Comparison of ENCODE assay signal across 8 cellular contexts in the genomic region with DNA sequence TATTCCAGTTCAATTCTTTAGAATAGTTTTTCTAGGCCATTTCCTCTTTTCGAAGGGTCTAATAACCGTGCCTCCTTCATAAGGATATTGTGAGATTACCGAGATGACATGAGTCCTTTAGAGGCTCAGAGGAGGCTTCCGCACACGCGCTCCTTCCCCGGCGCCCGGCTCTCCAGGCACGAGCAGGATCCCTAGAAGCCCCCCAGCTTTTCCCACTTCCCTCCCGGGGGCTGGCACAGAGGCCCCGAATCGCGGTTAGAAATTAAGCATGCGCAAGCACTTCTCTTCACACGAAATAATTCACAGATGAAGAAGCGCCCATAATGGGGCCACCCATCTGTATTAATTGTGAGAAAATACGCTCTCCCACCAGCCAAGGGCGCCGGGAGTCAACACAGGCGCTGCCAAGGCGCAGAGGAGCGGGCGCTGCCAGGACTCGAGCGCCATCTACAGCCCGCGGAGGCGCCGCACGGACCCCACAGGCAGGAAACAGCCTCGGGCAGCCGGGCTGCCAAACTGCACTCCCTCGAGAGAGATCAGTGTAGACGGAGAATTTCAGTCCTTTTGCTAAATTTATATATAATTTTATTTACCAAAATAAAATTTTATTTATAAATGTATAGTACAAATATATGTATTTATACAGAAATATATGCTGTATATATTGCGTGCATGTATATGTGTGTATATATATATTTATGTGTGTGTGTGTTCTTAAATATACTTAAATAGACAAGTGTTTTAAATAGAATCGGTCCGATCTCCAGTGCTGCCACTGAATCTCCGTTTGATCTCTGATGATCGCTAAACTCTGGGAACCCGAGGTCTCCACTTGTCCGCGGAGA.
DNase-seq lines count a peak whose midpoint lies in the region; ATAC-seq lines count a peak whose summit lies in the region.

No MANE protein-coding gene starts in this region.

- DNase-seq in CD1c-positive myeloid dendritic cell (ENCODE audit: extremely low spot score) (peak; percentile 70), H4 (ENCODE audit: low spot score) (peak; percentile 44), NCI-H524 (lab: John Stamatoyannopoulos, UW) (peak; percentile 64 to 84), epidermal melanocyte (ENCODE audit: insufficient read length, low spot score) (peak; percentile 65), mucosa of gallbladder (ENCODE audit: low spot score) (peak; percentile 69)
- DNase-seq in activated CD8-positive, alpha-beta memory T cell treated with anti-CD3 and anti-CD28 coated beads, Interleukin-2, amount 50 U/mL, for 4 hours: peak; percentile 61
- peak; percentile 21 to 41 for DNase-seq in stimulated activated CD8-positive, alpha-beta memory T cell treated with anti-CD3 and anti-CD28 coated beads, Interleukin-7, amount 100 ng/mL, for 4 hours (ENCODE audit: low read depth in 2 of 2)

- no peak for ATAC-seq in HG03378 (IDR thresholded peaks at IDR 0.05; ENCODE audit: unreplicated experiment)
